8 cellular contexts compared by ENCODE assay signal in the genomic region with DNA sequence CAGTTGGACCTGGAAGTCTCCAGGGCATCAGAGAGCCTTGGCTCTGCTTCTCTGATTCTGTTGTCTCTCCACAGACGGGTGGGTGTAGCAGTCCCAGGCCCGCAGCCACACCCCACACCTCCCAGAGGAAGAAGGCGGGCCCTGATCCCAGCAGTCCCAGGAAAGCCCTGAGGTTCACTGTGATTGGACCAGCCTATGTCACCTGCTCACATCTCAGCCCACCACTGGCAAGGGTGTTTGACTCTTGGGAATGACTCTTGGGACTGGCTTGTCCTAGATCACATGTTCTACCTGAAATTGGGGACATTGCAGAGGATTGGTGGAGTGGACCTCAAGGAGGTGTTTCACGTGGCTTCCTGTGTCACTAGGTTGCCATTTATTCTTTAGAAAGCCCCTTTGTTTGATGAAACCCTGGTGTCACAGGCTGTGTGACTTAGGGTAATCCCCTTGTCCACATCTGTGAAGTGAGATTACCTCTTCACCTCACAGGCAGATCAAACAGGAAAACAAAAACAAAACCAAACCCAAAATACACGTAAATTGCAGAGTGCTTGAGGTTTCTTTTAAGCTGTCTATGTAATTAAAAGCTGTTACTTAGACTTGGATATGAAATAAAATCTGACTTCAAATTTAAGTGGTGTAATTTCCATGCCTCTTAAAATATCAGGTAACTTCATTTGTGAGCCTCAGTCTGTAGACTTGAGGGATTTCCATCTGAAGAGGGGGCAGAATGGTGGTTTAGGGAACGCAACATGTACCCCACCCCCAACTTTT. TPM values are rescaled to one million over a fixed set of nuclear protein-coding genes. Genes with fewer than 3 reads are reported as not detected.
DNase-seq lines count a peak whose midpoint lies in the region; ATAC-seq lines count a peak whose summit lies in the region.

No MANE protein-coding gene starts in this region.

- no peak overlapping the region for H3K18ac ChIP-seq in neuronal stem cell (ENCODE audit: low read length)

- peak; percentile 88 to 93 for ATAC-seq in CD4-positive, CD25-positive, alpha-beta regulatory T cell (ENCODE audit: low read depth in 2 of 2)
- ATAC-seq in GM19324 (IDR thresholded peaks at IDR 0.05; ENCODE audit: low FRiP score, unreplicated experiment) (peak; percentile 94), HG03103 (IDR thresholded peaks at IDR 0.05; ENCODE audit: low read depth, unreplicated experiment) (peak; percentile 94)
- ATAC-seq in activated T-cell treated with anti-CD3 and anti-CD28 coated beads, Interleukin-2, amount 50 U/mL, for 4 hours, result peak; percentile 98 to 99

- peak overlapping the region; percentile 79 for H3K27ac ChIP-seq in CD4-positive, CD25-positive, alpha-beta regulatory T cell (ENCODE audit: insufficient read depth, low read length, poor library complexity, severe bottlenecking)
- H3K27ac ChIP-seq in neuronal stem cell (replicated peaks; ENCODE audit: low read length), result no peak overlapping the region

- no peak overlapping the region for H3K9ac ChIP-seq in neuronal stem cell (ENCODE audit: low read depth, low read length, poor library complexity)

- no peak overlapping the region for H2BK15ac ChIP-seq in neuronal stem cell (ENCODE audit: low read length)

- H3K79me1 ChIP-seq in neuronal stem cell (ENCODE audit: low read depth, low read length), result no peaks in the 10 kb centered on the region

- peaks cover 16 to 65% (median 46%) of the 10 kb centered on the region in 4 donors for H3K4me1 Mint-ChIP-seq in CD4-positive, CD25-positive, alpha-beta regulatory T cell
- H3K4me1 Mint-ChIP-seq in activated T-cell treated with anti-CD3 and anti-CD28 coated beads, Interleukin-2, amount 50 U/mL, for 4 hours (ENCODE audit: low read depth), result peaks cover 35% of the 10 kb centered on the region

- H2BK12ac ChIP-seq in neuronal stem cell (ENCODE audit: low read length), result no peak overlapping the region

- H4K91ac ChIP-seq in neuronal stem cell (ENCODE audit: low read depth, low read length, poor library complexity), result no peak overlapping the region

- H3K4ac ChIP-seq in neuronal stem cell (ENCODE audit: low read length), result no peak overlapping the region

- peak overlapping the region in 3 of 4 donors; percentile 30 to 69 (median 56) for H3K4me3 Mint-ChIP-seq in CD4-positive, CD25-positive, alpha-beta regulatory T cell
- peak overlapping the region; percentile 45 for H3K4me3 Mint-ChIP-seq in activated T-cell treated with anti-CD3 and anti-CD28 coated beads, Interleukin-2, amount 50 U/mL, for 4 hours

- H3K9me3 Mint-ChIP-seq in CD4-positive, CD25-positive, alpha-beta regulatory T cell, result peaks cover 0 to 1% (median 0%) of the 10 kb centered on the region in 7 donors
- no peaks in the 10 kb centered on the region for H3K9me3 Mint-ChIP-seq in activated T-cell treated with anti-CD3 and anti-CD28 coated beads, Interleukin-2, amount 50 U/mL, for 4 hours

- no peak overlapping the region for H2BK120ac ChIP-seq in neuronal stem cell (ENCODE audit: low read depth, low read length)

- peak overlapping the region; percentile 83 to 95 (median 94) for H3K27ac Mint-ChIP-seq in CD4-positive, CD25-positive, alpha-beta regulatory T cell

- H3K27me3 Mint-ChIP-seq in CD4-positive, CD25-positive, alpha-beta regulatory T cell, result no peaks in the 10 kb centered on the region
- no peaks in the 10 kb centered on the region for H3K27me3 Mint-ChIP-seq in activated T-cell treated with anti-CD3 and anti-CD28 coated beads, Interleukin-2, amount 50 U/mL, for 4 hours (ENCODE audit: low read depth)

- WGBS in neuronal stem cell (ENCODE audit: extremely low coverage in 2 of 2, insufficient read length in 2 of 2, insufficient replicate concordance in 1 of 2), 2 donors, result no CpG with 5 or more reads among the region's 6 CpGs

- H3K14ac ChIP-seq in neuronal stem cell (ENCODE audit: low read length), result no peak overlapping the region

- H3K23ac ChIP-seq in neuronal stem cell (ENCODE audit: low read depth, low read length, poor library complexity), result peak overlapping the region; percentile 95

- H3K4me2 ChIP-seq in neuronal stem cell (ENCODE audit: insufficient read depth, low read length, poor library complexity, severe bottlenecking), result no peak overlapping the region

- H2AFZ ChIP-seq in neuronal stem cell (ENCODE audit: low read length), result no peak overlapping the region

- no peak overlapping the region for H4K8ac ChIP-seq in neuronal stem cell (ENCODE audit: low read depth, low read length)

- DNase-seq in CD4-positive, CD25-positive, alpha-beta regulatory T cell, result peak; percentile 30 to 84 (median 72)
- DNase-seq in activated T-cell treated with anti-CD3 and anti-CD28 coated beads, Interleukin-2, amount 50 U/mL, for 4 hours, result no peak
- DNase-seq in neuronal stem cell (ENCODE audit: low spot score) (no peak), D341Med (ENCODE audit: low spot score) (no peak), DMS79 treated with DMSO at 0.1 percent for 48 hours (lab: John Stamatoyannopoulos, UW) (no peak), DMS79 (lab: John Stamatoyannopoulos, UW) (no peak)

- H3K27me3 ChIP-seq in CD4-positive, CD25-positive, alpha-beta regulatory T cell (ENCODE audit: control insufficient read depth, insufficient read depth, low read length), result no peaks in the 10 kb centered on the region
- no peaks in the 10 kb centered on the region for H3K27me3 ChIP-seq in neuronal stem cell (ENCODE audit: control insufficient read depth in 3 of 3, insufficient read depth in 3 of 3, low read depth in 1 of 3, low read length in 3 of 3)

- H2AK5ac ChIP-seq in neuronal stem cell (ENCODE audit: low read depth, low read length), result no peak overlapping the region

- peaks cover 5% of the 10 kb centered on the region for H3K36me3 Mint-ChIP-seq in CD4-positive, CD25-positive, alpha-beta regulatory T cell
- H3K36me3 Mint-ChIP-seq in activated T-cell treated with anti-CD3 and anti-CD28 coated beads, Interleukin-2, amount 50 U/mL, for 4 hours (ENCODE audit: insufficient read depth), result peaks cover 1% of the 10 kb centered on the region

- no peaks in the 10 kb centered on the region for H3K9me3 ChIP-seq in CD4-positive, CD25-positive, alpha-beta regulatory T cell (ENCODE audit: control insufficient read depth in 2 of 2, low read length in 2 of 2)
- no peaks in the 10 kb centered on the region for H3K9me3 ChIP-seq in neuronal stem cell (replicated peaks in 1 of 2; ENCODE audit: control insufficient read depth in 2 of 2, insufficient read depth in 1 of 2, low read depth in 1 of 2, low read length in 2 of 2)

- no peak overlapping the region for H2BK5ac ChIP-seq in neuronal stem cell (ENCODE audit: low read length)

- H3K36me3 ChIP-seq in CD4-positive, CD25-positive, alpha-beta regulatory T cell (ENCODE audit: control insufficient read depth, insufficient read depth, low read length), result no peaks in the 10 kb centered on the region
- H3K36me3 ChIP-seq in neuronal stem cell (replicated peaks in 1 of 2; ENCODE audit: control insufficient read depth in 2 of 2, insufficient read depth in 2 of 2, low read length in 2 of 2), result no peaks in the 10 kb centered on the region

- H3K4me3 ChIP-seq in CD4-positive, CD25-positive, alpha-beta regulatory T cell (ENCODE audit: low read depth, low read length), result peak overlapping the region; percentile 52
- no peak overlapping the region for H3K4me3 ChIP-seq in neuronal stem cell (ENCODE audit: low read length in 2 of 2)

- H3K4me1 ChIP-seq in CD4-positive, CD25-positive, alpha-beta regulatory T cell (ENCODE audit: control insufficient read depth, insufficient read depth, low read length, poor library complexity, severe bottlenecking), result peaks cover 24% of the 10 kb centered on the region
- peaks cover 0 to 13% of the 10 kb centered on the region in 2 donors for H3K4me1 ChIP-seq in neuronal stem cell (ENCODE audit: control insufficient read depth in 2 of 2, insufficient read depth in 1 of 2, low read depth in 1 of 2, low read length in 2 of 2)

RNA-seq across cellular contexts. Expression of a gene that starts 26.7 kb away (rescaled TPM):
- total RNA-seq in CD4-positive, CD25-positive, alpha-beta regulatory T cell, result 40.8 TPM
- 10 to 100 TPM in 2 of 4 donors, 1 to 10 TPM in 2; 8.9 to 14.9 (median 12.2) TPM for polyA plus RNA-seq in CD4-positive, CD25-positive, alpha-beta regulatory T cell
- total RNA-seq in activated T-cell treated with anti-CD3 and anti-CD28 coated beads, Interleukin-2, amount 50 U/mL, for 4 hours, result 10 to 100 TPM; 16.4 to 23.4 (median 19.4) TPM
- polyA plus RNA-seq in neuronal stem cell (2013, experiment 1 of 2), result 19.0 TPM
- 20.1 TPM for polyA plus RNA-seq in neuronal stem cell (2013, experiment 2 of 2)

Comparison
In these comparisons a context has a peak if more than half of its experiments do, and no peak if none do; other contexts are left out.
1. DNase-seq: peak in CD4-positive, CD25-positive, alpha-beta regulatory T cell (3 of 3); none in activated T-cell treated with anti-CD3 and anti-CD28 coated beads, Interleukin-2, amount 50 U/mL, for 4 hours (single experiment), neuronal stem cell (single experiment), D341Med (single experiment), DMS79 treated with DMSO at 0.1 percent for 48 hours (single experiment) and DMS79 (single experiment).
2. Peak in every context shown above with its lines, with median percentiles within 50 percentile points of each other: ATAC-seq.